Comparison of ENCODE assay signal across 7 cellular contexts in genomic region chr6:30517767-30518504, GRCh38. TPM values are rescaled to one million over a fixed set of nuclear protein-coding genes. Genes with fewer than 3 reads are reported as not detected.
A peak's percentile ranks its signal among the peaks of the same experiment; 100 is the strongest.
DNase-seq lines count a peak whose midpoint lies in the region; ATAC-seq, FAIRE-seq and TF ChIP-seq lines count a peak whose summit lies in the region.
"Not testable (repeated sequence)": the region's sequence is repeated elsewhere in the genome, so short reads cannot be mapped to it uniquely, and the experiment has no call there.

No MANE protein-coding gene starts in this region.

- not testable (repeated sequence) for H3K79me1 ChIP-seq in neuronal stem cell (ENCODE audit: low read depth, low read length)

- H3K4me1 Mint-ChIP-seq in WTC11, result peaks cover 19% of the 10 kb centered on the region
- H3K4me1 Mint-ChIP-seq in activated T-cell treated with anti-CD3 and anti-CD28 coated beads, Interleukin-2, amount 50 U/mL, for 24 hours (ENCODE audit: low read depth), result peaks cover 72% of the 10 kb centered on the region
- H3K4me1 Mint-ChIP-seq in activated naive CD8-positive, alpha-beta T cell treated with anti-CD3 and anti-CD28 coated beads, Interleukin-2, amount 50 U/mL, for 24 hours, result peaks cover 69% of the 10 kb centered on the region
- H3K4me1 Mint-ChIP-seq in stimulated activated naive CD8-positive, alpha-beta T cell treated with anti-CD3 and anti-CD28 coated beads, Interleukin-15, amount 100 ng/mL, for 72 hours, result peaks cover 75% of the 10 kb centered on the region

- peak overlapping the region; percentile 96; the same call in 1 of the 2 replicates for H3K27ac ChIP-seq in DND-41 (ENCODE audit: low read length)
- H3K27ac ChIP-seq in HepG2 (ENCODE audit: extremely low read length, insufficient read depth, low read length); neuronal stem cell (replicated peaks; ENCODE audit: low read length): not testable (repeated sequence)

- ATAC-seq in DND-41 (ENCODE audit: insufficient read depth, low read depth); WTC11; activated naive CD8-positive, alpha-beta T cell treated with anti-CD3 and anti-CD28 coated beads, Interleukin-2, amount 50 U/mL, for 24 hours; HepG2; stimulated activated naive CD8-positive, alpha-beta T cell treated with anti-CD3 and anti-CD28 coated beads, Interleukin-15, amount 100 ng/mL, for 72 hours: not testable (repeated sequence)

- H3K79me2 ChIP-seq in DND-41 (ENCODE audit: insufficient read depth, low read length); HepG2 (ENCODE audit: insufficient read depth, low read length): not testable (repeated sequence)

- not testable (repeated sequence) for H3K14ac ChIP-seq in neuronal stem cell (ENCODE audit: low read length)

- H2BK15ac ChIP-seq in neuronal stem cell (ENCODE audit: low read length), result peak overlapping the region; percentile 55

- in situ Hi-C loops in HepG2 (cut with HindIII; ENCODE audit: extremely low pct_ligation_motif_present, low pct_unique_long_range_greater_than_20kb), result not testable (repeated sequence)

- CTCF ChIA-PET in WTC11 (lab: Charles Lee), result interaction anchor here (0.6 to 3.3 kb wide), 3 partner anchors 18 to 27 kb away, joined by 3 to 16 read pairs (median 10); no protein-coding TSS in a partner anchor
- CTCF ChIA-PET in HepG2 (lab: Yijun Ruan, JAX; ENCODE audit: low intra/inter-chr PET ratio, low total read pairs), result not testable (repeated sequence)

- peaks cover 21% of the 10 kb centered on the region for H3K27me3 Mint-ChIP-seq in WTC11 (ENCODE audit: low read depth)
- not testable (repeated sequence) for H3K27me3 Mint-ChIP-seq in activated T-cell treated with anti-CD3 and anti-CD28 coated beads, Interleukin-2, amount 50 U/mL, for 24 hours; activated naive CD8-positive, alpha-beta T cell treated with anti-CD3 and anti-CD28 coated beads, Interleukin-2, amount 50 U/mL, for 24 hours; stimulated activated naive CD8-positive, alpha-beta T cell treated with anti-CD3 and anti-CD28 coated beads, Interleukin-15, amount 100 ng/mL, for 72 hours

- H3K36me3 Mint-ChIP-seq in WTC11, result peaks cover 25% of the 10 kb centered on the region
- peaks cover 42% of the 10 kb centered on the region for H3K36me3 Mint-ChIP-seq in activated T-cell treated with anti-CD3 and anti-CD28 coated beads, Interleukin-2, amount 50 U/mL, for 24 hours (ENCODE audit: low read depth)
- peaks cover 30% of the 10 kb centered on the region for H3K36me3 Mint-ChIP-seq in activated naive CD8-positive, alpha-beta T cell treated with anti-CD3 and anti-CD28 coated beads, Interleukin-2, amount 50 U/mL, for 24 hours (ENCODE audit: low read depth)

- not testable (repeated sequence) for BruUV-seq in HepG2 (replicated peaks; lab: Mats Ljungman, UMichigan)

- not testable (repeated sequence) for H4K91ac ChIP-seq in neuronal stem cell (ENCODE audit: low read depth, low read length, poor library complexity)

- FAIRE-seq in HepG2 (lab: Jason Lieb, UNC), result not testable (repeated sequence)

- 93% methylated on average over 21 of the region's 21 CpGs for WGBS in HepG2 (ENCODE audit: low lambda C conversion rate)
- no CpG with 5 or more reads among the region's 21 CpGs for WGBS in neuronal stem cell (ENCODE audit: extremely low coverage in 2 of 2, insufficient read length in 2 of 2, insufficient replicate concordance in 1 of 2), 2 donors

- H2BK120ac ChIP-seq in neuronal stem cell (ENCODE audit: low read depth, low read length), result not testable (repeated sequence)

- H3K9me3 ChIP-seq in DND-41 (ENCODE audit: insufficient read depth, low read length, severe bottlenecking); HepG2 (ENCODE audit: low read length); neuronal stem cell (replicated peaks in 1 of 2; ENCODE audit: control insufficient read depth in 2 of 2, insufficient read depth in 1 of 2, low read depth in 1 of 2, low read length in 2 of 2): not testable (repeated sequence)

- not testable (repeated sequence) for H3K18ac ChIP-seq in neuronal stem cell (ENCODE audit: low read length)

- intact Hi-C loops in HepG2 (cut with micrococcal nuclease; ENCODE audit: unreplicated experiment), result not testable (repeated sequence)

- not testable (repeated sequence) for H2AK5ac ChIP-seq in neuronal stem cell (ENCODE audit: low read depth, low read length)

- H3K27ac Mint-ChIP-seq in WTC11, result not testable (repeated sequence)
- H3K27ac Mint-ChIP-seq in activated T-cell treated with anti-CD3 and anti-CD28 coated beads, Interleukin-2, amount 50 U/mL, for 24 hours, result peak overlapping the region; percentile 98
- peak overlapping the region; percentile 77 for H3K27ac Mint-ChIP-seq in activated naive CD8-positive, alpha-beta T cell treated with anti-CD3 and anti-CD28 coated beads, Interleukin-2, amount 50 U/mL, for 24 hours
- H3K27ac Mint-ChIP-seq in stimulated activated naive CD8-positive, alpha-beta T cell treated with anti-CD3 and anti-CD28 coated beads, Interleukin-15, amount 100 ng/mL, for 72 hours, result peak overlapping the region; percentile 64 to 85

- not testable (repeated sequence) for H2BK12ac ChIP-seq in neuronal stem cell (ENCODE audit: low read length)

- not testable (repeated sequence) for H2AFZ ChIP-seq in DND-41 (ENCODE audit: low read depth, low read length); HepG2 (ENCODE audit: low read length); neuronal stem cell (ENCODE audit: low read length)

- H3K23ac ChIP-seq in neuronal stem cell (ENCODE audit: low read depth, low read length, poor library complexity), result not testable (repeated sequence)

- DNase-seq in DND-41; WTC11 (ENCODE audit: low spot score); activated T-cell treated with anti-CD3 and anti-CD28 coated beads, Interleukin-2, amount 50 U/mL, for 24 hours; activated naive CD8-positive, alpha-beta T cell treated with anti-CD3 and anti-CD28 coated beads, Interleukin-2, amount 50 U/mL, for 24 hours; HepG2 (ENCODE audit: low spot score); neuronal stem cell (ENCODE audit: low spot score); stimulated activated naive CD8-positive, alpha-beta T cell treated with anti-CD3 and anti-CD28 coated beads, Interleukin-15, amount 100 ng/mL, for 72 hours: not testable (repeated sequence)

- not testable (repeated sequence) for H3K9ac ChIP-seq in DND-41 (ENCODE audit: low read depth, low read length); HepG2 (ENCODE audit: insufficient read depth, low read depth, low read length); neuronal stem cell (ENCODE audit: low read depth, low read length, poor library complexity)

- not testable (repeated sequence) for TF ChIP-seq POLR2A in HepG2 (IDR thresholded peaks at IDR 0.05; ENCODE audit: insufficient read depth in 1 of 2, low read depth in 2 of 2, low read length in 2 of 2)

- not testable (repeated sequence) for H3K4me3 Mint-ChIP-seq in WTC11; activated T-cell treated with anti-CD3 and anti-CD28 coated beads, Interleukin-2, amount 50 U/mL, for 24 hours
- H3K4me3 Mint-ChIP-seq in activated naive CD8-positive, alpha-beta T cell treated with anti-CD3 and anti-CD28 coated beads, Interleukin-2, amount 50 U/mL, for 24 hours, result peak overlapping the region; percentile 42
- peak overlapping the region; percentile 42 to 62 for H3K4me3 Mint-ChIP-seq in stimulated activated naive CD8-positive, alpha-beta T cell treated with anti-CD3 and anti-CD28 coated beads, Interleukin-15, amount 100 ng/mL, for 72 hours

- peaks cover 29% of the 10 kb centered on the region for H3K9me3 Mint-ChIP-seq in WTC11
- H3K9me3 Mint-ChIP-seq in activated T-cell treated with anti-CD3 and anti-CD28 coated beads, Interleukin-2, amount 50 U/mL, for 24 hours, result peaks cover 20% of the 10 kb centered on the region
- H3K9me3 Mint-ChIP-seq in activated naive CD8-positive, alpha-beta T cell treated with anti-CD3 and anti-CD28 coated beads, Interleukin-2, amount 50 U/mL, for 24 hours, result peaks cover 17% of the 10 kb centered on the region
- H3K9me3 Mint-ChIP-seq in stimulated activated naive CD8-positive, alpha-beta T cell treated with anti-CD3 and anti-CD28 coated beads, Interleukin-15, amount 100 ng/mL, for 72 hours, result peaks cover 23 to 35% of the 10 kb centered on the region in 2 donors

- H4K8ac ChIP-seq in neuronal stem cell (ENCODE audit: low read depth, low read length), result not testable (repeated sequence)

- not testable (repeated sequence) for H3K4ac ChIP-seq in neuronal stem cell (ENCODE audit: low read length)

- not testable (repeated sequence) for TF ChIP-seq CTCF in DND-41 (IDR thresholded peaks at IDR 0.05; ENCODE audit: borderline replicate concordance, extremely low read depth, low read length, poor library complexity, severe bottlenecking); WTC11 (IDR thresholded peaks at IDR 0.05); HepG2 (CRISPR knock-in tag; IDR thresholded peaks at IDR 0.05)

- H2BK5ac ChIP-seq in neuronal stem cell (ENCODE audit: low read length), result not testable (repeated sequence)

- not testable (repeated sequence) for H3K36me3 ChIP-seq in DND-41 (ENCODE audit: insufficient read depth, low read length); HepG2 (replicated peaks in 1 of 2; ENCODE audit: control insufficient read depth in 1 of 2, insufficient read depth in 2 of 2, low read length in 2 of 2); neuronal stem cell (replicated peaks in 1 of 2; ENCODE audit: control insufficient read depth in 2 of 2, insufficient read depth in 2 of 2, low read length in 2 of 2)

- TF ChIP-seq EP300 in HepG2 (IDR thresholded peaks at IDR 0.05; ENCODE audit: low read depth in 2 of 2, low read length in 2 of 2); HepG2 (CRISPR knock-in tag; IDR thresholded peaks at IDR 0.05; ENCODE audit: borderline replicate concordance): not testable (repeated sequence)

- TF ChIP-seq RAD21 in HepG2 (CRISPR knock-in tag; IDR thresholded peaks at IDR 0.05), result not testable (repeated sequence)

- not testable (repeated sequence) for H3K4me2 ChIP-seq in DND-41 (ENCODE audit: insufficient read depth, low read length); HepG2 (ENCODE audit: low read depth, low read length); neuronal stem cell (ENCODE audit: insufficient read depth, low read length, poor library complexity, severe bottlenecking)

- H4K20me1 ChIP-seq in DND-41 (ENCODE audit: insufficient read depth, low read length); HepG2 (ENCODE audit: insufficient read depth, low read length): not testable (repeated sequence)

- not testable (repeated sequence) for H3K27me3 ChIP-seq in DND-41 (ENCODE audit: insufficient read depth, low read length, poor library complexity); HepG2 (ENCODE audit: control insufficient read depth in 1 of 2, insufficient read depth in 2 of 2, low read length in 2 of 2); neuronal stem cell (ENCODE audit: control insufficient read depth in 3 of 3, insufficient read depth in 3 of 3, low read depth in 1 of 3, low read length in 3 of 3)

- H3K4me3 ChIP-seq in DND-41 (ENCODE audit: low read depth in 1 of 2, low read length in 2 of 2); HepG2 (replicated peaks in 1 of 3; ENCODE audit: insufficient read depth in 1 of 3, low read depth in 2 of 3, low read length in 3 of 3); neuronal stem cell (ENCODE audit: low read length in 2 of 2): not testable (repeated sequence)

- POLR2A ChIA-PET in WTC11 (lab: Charles Lee), result not testable (repeated sequence)
- POLR2A ChIA-PET in HepG2 (lab: Yijun Ruan, JAX), result interaction anchor here (1.1 kb wide), 1 partner anchor 10 kb away, joined by 3 read pairs; no protein-coding TSS in a partner anchor

- H3K4me1 ChIP-seq in DND-41 (ENCODE audit: insufficient read depth, low read length) (peaks cover 25% of the 10 kb centered on the region), HepG2 (ENCODE audit: insufficient read depth, low read length) (peaks cover 39% of the 10 kb centered on the region)
- not testable (repeated sequence) for H3K4me1 ChIP-seq in neuronal stem cell (ENCODE audit: control insufficient read depth in 2 of 2, insufficient read depth in 1 of 2, low read depth in 1 of 2, low read length in 2 of 2)

RNA-seq across cellular contexts. Expression of gene HLA-E, which starts 28.6 kb away (rescaled TPM):
- total RNA-seq in WTC11 (2021) (44.6 to 49.0 TPM (median 44.7 TPM) in 3 replicates), HepG2 (2016; rRNA removed; fragmentation: Illumina TruSeq; extraction: Trizol) (21.2 and 45.2 TPM in 2 replicates)
- total RNA-seq in HepG2 (2016; cell fraction: cytosol; rRNA removed; fragmentation: Illumina TruSeq; extraction: Trizol; ENCODE audit: low read depth), result 6.3 and 7.1 TPM in 2 replicates
- 21.6 and 46.9 TPM in 2 replicates for total RNA-seq in HepG2 (2016; cell fraction: insoluble cytoplasmic fraction; rRNA removed; fragmentation: Illumina TruSeq; extraction: Trizol)
- 12.5 and 14.1 TPM in 2 replicates for total RNA-seq in HepG2 (2016; cell fraction: membrane; rRNA removed; fragmentation: Illumina TruSeq; extraction: Trizol)
- total RNA-seq in HepG2 (2016; cell fraction: nucleus; rRNA removed; fragmentation: Illumina TruSeq; extraction: Trizol), result 38.3 and 44.5 TPM in 2 replicates
- polyA plus RNA-seq in HepG2 (2011; rRNA removed), result 90.4 and 99.8 TPM in 2 replicates
- polyA plus RNA-seq in HepG2 (2011; cell fraction: cytosol; rRNA removed), result 94.6 and 111 TPM in 2 replicates
- 67.6 and 75.6 TPM in 2 replicates for polyA plus RNA-seq in HepG2 (2011; cell fraction: nucleus; rRNA removed)
- polyA plus RNA-seq in HepG2 (2012), result 64.9 and 110 TPM in 2 replicates
- 6.6 and 6.7 TPM in 2 replicates for polyA plus RNA-seq in HepG2 (2016; cell fraction: cytosol; fragmentation: Illumina TruSeq; extraction: Trizol; ENCODE audit: low read depth)
- polyA plus RNA-seq in HepG2 (2016; cell fraction: insoluble cytoplasmic fraction; fragmentation: Illumina TruSeq; extraction: Trizol; ENCODE audit: low read depth), result 23.6 and 24.3 TPM in 2 replicates
- polyA plus RNA-seq in HepG2 (2016; cell fraction: membrane; fragmentation: Illumina TruSeq; extraction: Trizol; ENCODE audit: low read depth), result 11.8 and 12.2 TPM in 2 replicates
- 68.0 and 69.9 TPM in 2 replicates for polyA plus RNA-seq in HepG2 (2016; cell fraction: nucleus; fragmentation: Illumina TruSeq; extraction: Trizol; ENCODE audit: insufficient read depth, low read depth)
- 39.4 and 80.9 TPM in 2 replicates for polyA minus RNA-seq in HepG2 (2011; rRNA and poly(A)+ RNA removed; ENCODE audit: low replicate concordance)
- polyA minus RNA-seq in HepG2 (2011; cell fraction: cytosol; rRNA and poly(A)+ RNA removed), result 45.5 and 56.8 TPM in 2 replicates
- 17.4 and 26.7 TPM in 2 replicates for polyA minus RNA-seq in HepG2 (2011; cell fraction: nucleus; rRNA and poly(A)+ RNA removed)
- polyA plus RNA-seq in neuronal stem cell (2013, experiment 1 of 2), result 20.5 TPM
- 19.7 TPM for polyA plus RNA-seq in neuronal stem cell (2013, experiment 2 of 2)

RNA-seq across cellular contexts. Expression of gene GNL1, which starts 38.4 kb away (rescaled TPM):
- total RNA-seq in WTC11 (2021) (69.1 to 85.7 TPM (median 72.8 TPM) in 3 replicates), HepG2 (2016; rRNA removed; fragmentation: Illumina TruSeq; extraction: Trizol) (54.8 and 55.6 TPM in 2 replicates)
- 11.5 and 14.7 TPM in 2 replicates for total RNA-seq in HepG2 (2016; cell fraction: cytosol; rRNA removed; fragmentation: Illumina TruSeq; extraction: Trizol; ENCODE audit: low read depth)
- 48.5 and 56.5 TPM in 2 replicates for total RNA-seq in HepG2 (2016; cell fraction: insoluble cytoplasmic fraction; rRNA removed; fragmentation: Illumina TruSeq; extraction: Trizol)
- total RNA-seq in HepG2 (2016; cell fraction: membrane; rRNA removed; fragmentation: Illumina TruSeq; extraction: Trizol), result 23.9 and 27.8 TPM in 2 replicates
- total RNA-seq in HepG2 (2016; cell fraction: nucleus; rRNA removed; fragmentation: Illumina TruSeq; extraction: Trizol), result 27.7 and 34.5 TPM in 2 replicates
- 35.0 and 46.8 TPM in 2 replicates for polyA plus RNA-seq in HepG2 (2011; rRNA removed)
- 25.1 and 32.1 TPM in 2 replicates for polyA plus RNA-seq in HepG2 (2011; cell fraction: cytosol; rRNA removed)
- polyA plus RNA-seq in HepG2 (2011; cell fraction: nucleus; rRNA removed), result 40.6 and 54.9 TPM in 2 replicates
- polyA plus RNA-seq in HepG2 (2012), result 45.3 and 50.3 TPM in 2 replicates
- 12.7 and 15.8 TPM in 2 replicates for polyA plus RNA-seq in HepG2 (2016; cell fraction: cytosol; fragmentation: Illumina TruSeq; extraction: Trizol; ENCODE audit: low read depth)
- polyA plus RNA-seq in HepG2 (2016; cell fraction: insoluble cytoplasmic fraction; fragmentation: Illumina TruSeq; extraction: Trizol; ENCODE audit: low read depth), result 53.9 and 60.5 TPM in 2 replicates
- 19.5 and 25.2 TPM in 2 replicates for polyA plus RNA-seq in HepG2 (2016; cell fraction: membrane; fragmentation: Illumina TruSeq; extraction: Trizol; ENCODE audit: low read depth)
- polyA plus RNA-seq in HepG2 (2016; cell fraction: nucleus; fragmentation: Illumina TruSeq; extraction: Trizol; ENCODE audit: insufficient read depth, low read depth), result 84.3 and 89.3 TPM in 2 replicates
- 34.2 and 47.6 TPM in 2 replicates for polyA minus RNA-seq in HepG2 (2011; rRNA and poly(A)+ RNA removed; ENCODE audit: low replicate concordance)
- polyA minus RNA-seq in HepG2 (2011; cell fraction: cytosol; rRNA and poly(A)+ RNA removed), result 22.4 and 23.5 TPM in 2 replicates
- polyA minus RNA-seq in HepG2 (2011; cell fraction: nucleus; rRNA and poly(A)+ RNA removed), result 22.4 and 27.0 TPM in 2 replicates
- polyA plus RNA-seq in neuronal stem cell (2013, experiment 1 of 2), result 22.0 TPM
- polyA plus RNA-seq in neuronal stem cell (2013, experiment 2 of 2), result 21.0 TPM

RNA-seq across cellular contexts. Expression of gene PRR3, which starts 39.2 kb away (rescaled TPM):
- total RNA-seq in WTC11 (2021) (10.1 to 13.1 TPM (median 10.8 TPM) in 3 replicates), HepG2 (2016; rRNA removed; fragmentation: Illumina TruSeq; extraction: Trizol) (13.9 and 14.6 TPM in 2 replicates)
- total RNA-seq in HepG2 (2016; cell fraction: cytosol; rRNA removed; fragmentation: Illumina TruSeq; extraction: Trizol; ENCODE audit: low read depth), result 6.5 and 6.6 TPM in 2 replicates
- total RNA-seq in HepG2 (2016; cell fraction: insoluble cytoplasmic fraction; rRNA removed; fragmentation: Illumina TruSeq; extraction: Trizol), result 13.8 and 15.5 TPM in 2 replicates
- 12.6 and 13.1 TPM in 2 replicates for total RNA-seq in HepG2 (2016; cell fraction: membrane; rRNA removed; fragmentation: Illumina TruSeq; extraction: Trizol)
- 11.4 and 14.4 TPM in 2 replicates for total RNA-seq in HepG2 (2016; cell fraction: nucleus; rRNA removed; fragmentation: Illumina TruSeq; extraction: Trizol)
- 20.6 and 21.2 TPM in 2 replicates for polyA plus RNA-seq in HepG2 (2011; rRNA removed)
- 14.8 and 17.1 TPM in 2 replicates for polyA plus RNA-seq in HepG2 (2011; cell fraction: cytosol; rRNA removed)
- 16.1 and 23.0 TPM in 2 replicates for polyA plus RNA-seq in HepG2 (2011; cell fraction: nucleus; rRNA removed)
- polyA plus RNA-seq in HepG2 (2012), result 12.5 and 15.6 TPM in 2 replicates
- polyA plus RNA-seq in HepG2 (2016; cell fraction: cytosol; fragmentation: Illumina TruSeq; extraction: Trizol; ENCODE audit: low read depth), result 5.9 and 6.1 TPM in 2 replicates
- polyA plus RNA-seq in HepG2 (2016; cell fraction: insoluble cytoplasmic fraction; fragmentation: Illumina TruSeq; extraction: Trizol; ENCODE audit: low read depth), result 27.5 and 29.3 TPM in 2 replicates
- polyA plus RNA-seq in HepG2 (2016; cell fraction: membrane; fragmentation: Illumina TruSeq; extraction: Trizol; ENCODE audit: low read depth), result 13.6 and 13.9 TPM in 2 replicates
- 25.4 and 26.7 TPM in 2 replicates for polyA plus RNA-seq in HepG2 (2016; cell fraction: nucleus; fragmentation: Illumina TruSeq; extraction: Trizol; ENCODE audit: insufficient read depth, low read depth)
- polyA minus RNA-seq in HepG2 (2011; rRNA and poly(A)+ RNA removed; ENCODE audit: low replicate concordance), result 34.9 and 73.8 TPM in 2 replicates
- polyA minus RNA-seq in HepG2 (2011; cell fraction: cytosol; rRNA and poly(A)+ RNA removed), result 4.9 and 5.8 TPM in 2 replicates
- 20.6 and 27.1 TPM in 2 replicates for polyA minus RNA-seq in HepG2 (2011; cell fraction: nucleus; rRNA and poly(A)+ RNA removed)
- polyA plus RNA-seq in neuronal stem cell (2013, experiment 1 of 2), result 44.2 TPM
- 43.6 TPM for polyA plus RNA-seq in neuronal stem cell (2013, experiment 2 of 2)

RNA-seq across cellular contexts. Expression of gene ABCF1, which starts 53.3 kb away (rescaled TPM):
- 98.7 to 102 TPM (median 101 TPM) in 3 replicates for total RNA-seq in WTC11 (2021)
- total RNA-seq in HepG2 (2016; rRNA removed; fragmentation: Illumina TruSeq; extraction: Trizol), result 98.9 and 104 TPM in 2 replicates
- total RNA-seq in HepG2 (2016; cell fraction: cytosol; rRNA removed; fragmentation: Illumina TruSeq; extraction: Trizol; ENCODE audit: low read depth), result 8.1 and 8.9 TPM in 2 replicates
- total RNA-seq in HepG2 (2016; cell fraction: insoluble cytoplasmic fraction; rRNA removed; fragmentation: Illumina TruSeq; extraction: Trizol), result 89.2 and 106 TPM in 2 replicates
- total RNA-seq in HepG2 (2016; cell fraction: membrane; rRNA removed; fragmentation: Illumina TruSeq; extraction: Trizol), result 23.0 and 27.5 TPM in 2 replicates
- total RNA-seq in HepG2 (2016; cell fraction: nucleus; rRNA removed; fragmentation: Illumina TruSeq; extraction: Trizol), result 61.2 and 71.0 TPM in 2 replicates
- polyA plus RNA-seq in HepG2 (2011; rRNA removed), result 25.4 and 33.7 TPM in 2 replicates
- 35.0 and 35.5 TPM in 2 replicates for polyA plus RNA-seq in HepG2 (2011; cell fraction: cytosol; rRNA removed)
- polyA plus RNA-seq in HepG2 (2011; cell fraction: nucleus; rRNA removed), result 75.1 and 116 TPM in 2 replicates
- polyA plus RNA-seq in HepG2 (2012), result 50.5 and 61.2 TPM in 2 replicates
- polyA plus RNA-seq in HepG2 (2016; cell fraction: cytosol; fragmentation: Illumina TruSeq; extraction: Trizol; ENCODE audit: low read depth), result 5.5 and 7.0 TPM in 2 replicates
- polyA plus RNA-seq in HepG2 (2016; cell fraction: insoluble cytoplasmic fraction; fragmentation: Illumina TruSeq; extraction: Trizol; ENCODE audit: low read depth), result 87.5 and 108 TPM in 2 replicates
- 13.4 and 16.7 TPM in 2 replicates for polyA plus RNA-seq in HepG2 (2016; cell fraction: membrane; fragmentation: Illumina TruSeq; extraction: Trizol; ENCODE audit: low read depth)
- polyA plus RNA-seq in HepG2 (2016; cell fraction: nucleus; fragmentation: Illumina TruSeq; extraction: Trizol; ENCODE audit: insufficient read depth, low read depth), result 107 and 118 TPM in 2 replicates
- polyA minus RNA-seq in HepG2 (2011; rRNA and poly(A)+ RNA removed; ENCODE audit: low replicate concordance), result 69.0 and 79.0 TPM in 2 replicates
- 37.8 and 41.4 TPM in 2 replicates for polyA minus RNA-seq in HepG2 (2011; cell fraction: cytosol; rRNA and poly(A)+ RNA removed)
- 51.5 and 64.8 TPM in 2 replicates for polyA minus RNA-seq in HepG2 (2011; cell fraction: nucleus; rRNA and poly(A)+ RNA removed)
- 66.4 TPM for polyA plus RNA-seq in neuronal stem cell (2013, experiment 1 of 2)
- polyA plus RNA-seq in neuronal stem cell (2013, experiment 2 of 2), result 63.9 TPM
